11 cellular contexts compared by ENCODE assay signal in genomic region chr4:71266090-71266794, GRCh38.
DNase-seq lines count a peak whose midpoint lies in the region; ATAC-seq lines count a peak whose summit lies in the region.
"Had no signal": no experiment of that assay in that cellular context is flagged by ENCODE, and none has a peak within 500 bp of the region (broad histone marks: within the 10 kb centered on the region; RNA-seq: fewer than 3 reads in every experiment).

No MANE protein-coding gene starts in this region.

- no peaks in the 10 kb centered on the region for H3K27me3 ChIP-seq in naive thymus-derived CD4-positive, alpha-beta T cell (ENCODE audit: control insufficient read depth in 2 of 2, insufficient read depth in 2 of 2, low read length in 2 of 2)

- CTCF ChIA-PET in naive thymus-derived CD4-positive, alpha-beta T cell (lab: Charles Lee) = no interaction called here

- no peak overlapping the region for H3K4me3 Mint-ChIP-seq in naive thymus-derived CD4-positive, alpha-beta T cell

- no peaks in the 10 kb centered on the region for H3K36me3 Mint-ChIP-seq in naive thymus-derived CD4-positive, alpha-beta T cell

- H3K4me1 ChIP-seq in naive thymus-derived CD4-positive, alpha-beta T cell (ENCODE audit: control insufficient read depth in 2 of 2, insufficient read depth in 2 of 2, low read length in 2 of 2) = peaks cover 0 to 6% of the 10 kb centered on the region in 2 donors

- intact Hi-C loops in naive thymus-derived CD4-positive, alpha-beta T cell (cut with micrococcal nuclease) = no loop called here

- no peak for ATAC-seq in HG02938 (IDR thresholded peaks at IDR 0.05; ENCODE audit: unreplicated experiment)
- no peak for ATAC-seq in naive thymus-derived CD4-positive, alpha-beta T cell

- H3K4me1 Mint-ChIP-seq in naive thymus-derived CD4-positive, alpha-beta T cell = peaks cover 2 to 11% (median 7%) of the 10 kb centered on the region in 7 donors

- H3K27me3 Mint-ChIP-seq in naive thymus-derived CD4-positive, alpha-beta T cell = peaks cover 0 to 9% (median 3%) of the 10 kb centered on the region in 5 donors

- no peak overlapping the region for H3K27ac ChIP-seq in naive thymus-derived CD4-positive, alpha-beta T cell (ENCODE audit: low read depth, low read length)

- H3K4me3 ChIP-seq in naive thymus-derived CD4-positive, alpha-beta T cell (ENCODE audit: low read length) = no peak overlapping the region

- peaks cover 0 to 2% (median 0%) of the 10 kb centered on the region in 11 donors for H3K9me3 Mint-ChIP-seq in naive thymus-derived CD4-positive, alpha-beta T cell

- H3K36me3 ChIP-seq in naive thymus-derived CD4-positive, alpha-beta T cell (ENCODE audit: control insufficient read depth in 2 of 3, insufficient read depth in 3 of 3, low read length in 3 of 3) = no peaks in the 10 kb centered on the region

- H3K9me3 ChIP-seq in naive thymus-derived CD4-positive, alpha-beta T cell (ENCODE audit: control insufficient read depth in 2 of 3, low read length in 3 of 3) = no peaks in the 10 kb centered on the region

- POLR2A ChIA-PET in naive thymus-derived CD4-positive, alpha-beta T cell (lab: Charles Lee) = no interaction called here

- DNase-seq in GM04503 (ENCODE audit: low read depth) = peak; percentile 90
- DNase-seq in H4 (ENCODE audit: low spot score) = peak; percentile 92
- peak; percentile 74 for DNase-seq in amniotic epithelial cell (ENCODE audit: low read depth)
- peak; percentile 56 for DNase-seq in myocyte (ENCODE audit: low read depth)
- DNase-seq in activated naive CD4-positive, alpha-beta T cell (lab: John Stamatoyannopoulos, UW) = no peak
- DNase-seq in activated T-cell treated with anti-CD3 and anti-CD28 coated beads, Interleukin-2, amount 50 U/mL, for 48 hours = no peak
- no peak for DNase-seq in naive thymus-derived CD4-positive, alpha-beta T cell
- DNase-seq: activated effector memory CD4-positive, alpha-beta T cell treated with anti-CD3 and anti-CD28 coated beads, Interleukin-2, amount 50 U/mL, for 16 hours; Calu3; NCI-H1105 treated with DMSO at 0.1 percent for 48 hours had no signal

- H3K27ac Mint-ChIP-seq in naive thymus-derived CD4-positive, alpha-beta T cell = no peak overlapping the region

Comparison
In these comparisons a context has a peak if more than half of its experiments do, and no peak if none do; other contexts are left out.
1. DNase-seq: peak in GM04503 (single experiment), H4 (single experiment), amniotic epithelial cell (single experiment) and myocyte (single experiment); none in activated naive CD4-positive, alpha-beta T cell (0 of 4), activated T-cell treated with anti-CD3 and anti-CD28 coated beads, Interleukin-2, amount 50 U/mL, for 48 hours (0 of 2) and naive thymus-derived CD4-positive, alpha-beta T cell (0 of 9).